1 cellular context compared by ENCODE assay signal in the genomic region with DNA sequence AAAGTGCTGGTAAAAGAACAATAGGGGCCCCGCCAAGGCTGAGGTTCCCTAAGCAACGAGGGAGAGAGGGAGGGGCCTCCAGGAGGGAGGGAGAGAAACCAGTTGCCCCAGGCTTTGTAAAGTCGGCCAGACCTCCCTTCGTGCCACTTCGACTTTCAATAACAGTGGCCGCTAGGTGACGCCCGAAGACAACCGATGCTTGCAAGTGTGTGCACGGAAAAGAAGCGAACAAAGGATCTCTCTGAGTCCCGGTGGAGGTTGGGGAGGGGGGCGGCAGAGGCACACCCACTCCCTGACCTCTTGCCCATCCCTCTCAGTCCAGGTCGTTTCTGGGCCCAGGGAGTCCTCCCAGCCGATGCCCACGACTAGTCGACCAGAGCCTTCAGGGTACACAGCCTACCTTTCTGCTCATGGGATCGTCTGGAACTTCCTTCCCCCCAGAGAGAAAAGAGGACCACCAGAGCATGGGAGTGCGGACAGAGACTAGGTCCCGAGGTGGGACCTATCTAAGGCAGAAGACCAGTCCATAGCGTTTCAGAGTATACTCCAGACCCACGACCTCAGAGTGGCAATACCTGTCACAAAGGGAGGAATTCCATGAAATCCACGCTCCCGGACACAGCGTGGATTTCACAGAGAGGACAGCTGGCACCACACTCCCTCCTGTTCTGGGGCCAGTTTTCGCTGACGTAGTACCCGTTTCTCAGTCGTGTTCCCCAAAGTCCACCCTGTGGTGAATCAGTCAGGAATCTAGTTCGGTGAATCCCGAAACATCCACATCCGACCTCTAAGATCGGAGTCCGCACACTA.
TF ChIP-seq lines count a peak whose summit lies in the region.

No MANE protein-coding gene starts in this region.

TF ChIP-seq in A549, 52 proteins besides CTCF, POLR2A, EP300 and RAD21 (continued from another document):
- TF ChIP-seq, protein P1, sequence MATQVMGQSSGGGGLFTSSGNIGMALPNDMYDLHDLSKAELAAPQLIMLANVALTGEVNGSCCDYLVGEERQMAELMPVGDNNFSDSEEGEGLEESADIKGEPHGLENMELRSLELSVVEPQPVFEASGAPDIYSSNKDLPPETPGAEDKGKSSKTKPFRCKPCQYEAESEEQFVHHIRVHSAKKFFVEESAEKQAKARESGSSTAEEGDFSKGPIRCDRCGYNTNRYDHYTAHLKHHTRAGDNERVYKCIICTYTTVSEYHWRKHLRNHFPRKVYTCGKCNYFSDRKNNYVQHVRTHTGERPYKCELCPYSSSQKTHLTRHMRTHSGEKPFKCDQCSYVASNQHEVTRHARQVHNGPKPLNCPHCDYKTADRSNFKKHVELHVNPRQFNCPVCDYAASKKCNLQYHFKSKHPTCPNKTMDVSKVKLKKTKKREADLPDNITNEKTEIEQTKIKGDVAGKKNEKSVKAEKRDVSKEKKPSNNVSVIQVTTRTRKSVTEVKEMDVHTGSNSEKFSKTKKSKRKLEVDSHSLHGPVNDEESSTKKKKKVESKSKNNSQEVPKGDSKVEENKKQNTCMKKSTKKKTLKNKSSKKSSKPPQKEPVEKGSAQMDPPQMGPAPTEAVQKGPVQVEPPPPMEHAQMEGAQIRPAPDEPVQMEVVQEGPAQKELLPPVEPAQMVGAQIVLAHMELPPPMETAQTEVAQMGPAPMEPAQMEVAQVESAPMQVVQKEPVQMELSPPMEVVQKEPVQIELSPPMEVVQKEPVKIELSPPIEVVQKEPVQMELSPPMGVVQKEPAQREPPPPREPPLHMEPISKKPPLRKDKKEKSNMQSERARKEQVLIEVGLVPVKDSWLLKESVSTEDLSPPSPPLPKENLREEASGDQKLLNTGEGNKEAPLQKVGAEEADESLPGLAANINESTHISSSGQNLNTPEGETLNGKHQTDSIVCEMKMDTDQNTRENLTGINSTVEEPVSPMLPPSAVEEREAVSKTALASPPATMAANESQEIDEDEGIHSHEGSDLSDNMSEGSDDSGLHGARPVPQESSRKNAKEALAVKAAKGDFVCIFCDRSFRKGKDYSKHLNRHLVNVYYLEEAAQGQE (IDR thresholded peaks at IDR 0.05), result no peak
- TF ChIP-seq HOXB5 (CRISPR knock-in tag; IDR thresholded peaks at IDR 0.05) (no peak), JUNB (IDR thresholded peaks at IDR 0.05) (no peak), CEBPB (IDR thresholded peaks at IDR 0.05) (no peak)
